ENCODE assay signal across 18 cellular contexts in the genomic region with DNA sequence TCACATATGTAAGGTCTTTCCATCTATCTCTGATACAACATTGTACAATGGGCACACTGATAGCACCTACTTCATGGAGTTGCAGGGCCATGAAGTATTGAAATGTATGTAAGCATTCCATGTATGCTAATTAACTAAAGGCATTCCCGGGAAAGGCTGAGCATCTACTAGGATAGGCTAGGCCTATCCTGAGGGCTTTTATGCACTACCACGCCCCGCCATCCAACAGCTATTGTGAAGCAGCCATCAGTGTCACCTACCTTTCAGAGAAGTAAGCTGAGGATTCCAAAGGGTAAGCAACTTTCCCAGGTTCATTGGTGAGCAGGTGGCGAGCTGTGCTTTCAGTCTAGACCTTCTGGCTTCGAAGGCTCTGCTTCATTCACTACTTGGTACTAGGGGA. TPM values are rescaled to one million over a fixed set of nuclear protein-coding genes. Genes with fewer than 3 reads are reported as not detected.
DNase-seq lines count a peak whose midpoint lies in the region; ATAC-seq, FAIRE-seq and TF ChIP-seq lines count a peak whose summit lies in the region.
"Had no signal": no experiment of that assay in that cellular context is flagged by ENCODE, and none has a peak within 500 bp of the region (broad histone marks: within the 10 kb centered on the region; RNA-seq: fewer than 3 reads in every experiment).

No MANE protein-coding gene starts in this region.

- H3K4me3 ChIP-seq in H7 (ENCODE audit: insufficient read depth, low read depth, low read length) (no peak overlapping the region), spleen (no peak overlapping the region)
- H3K4me3 ChIP-seq: BLaER1, GM12878 had no signal

- H3K9me3 ChIP-seq in spleen, result no peaks in the 10 kb centered on the region
- H3K9me3 ChIP-seq: BLaER1 had no signal

- ATAC-seq in WTC11, result peak; percentile 89
- ATAC-seq: GM12878, HCT116, HepG2 had no signal

- peak; percentile 53 for FAIRE-seq in D721Med (lab: Jason Lieb, UNC)
- FAIRE-seq: GM12878, HepG2 had no signal

- no peak overlapping the region for H3K27ac ChIP-seq in spleen
- H3K27ac ChIP-seq: BLaER1 had no signal

- H3K27me3 ChIP-seq in H7 (ENCODE audit: control insufficient read depth, insufficient read depth, low read length) (no peaks in the 10 kb centered on the region), spleen (replicated peaks in 1 of 7) (peaks cover 0 to 29% (median 0%) of the 10 kb centered on the region in 7 donors)
- H3K27me3 ChIP-seq: BLaER1 had no signal

- no peak for TF ChIP-seq CTCF in D721Med (IDR thresholded peaks at IDR 0.05; ENCODE audit: insufficient read depth, missing control alignments)
- TF ChIP-seq CTCF in WTC11 (IDR thresholded peaks at IDR 0.05), result no peak
- no peak for TF ChIP-seq CTCF in spleen (IDR thresholded peaks at IDR 0.05 in 8 of 11, conservative IDR thresholded peaks at IDR 0.05 in 3 of 11)

- H3K27me3 Mint-ChIP-seq in WTC11 (ENCODE audit: low read depth), result no peaks in the 10 kb centered on the region; the same call in 1 of the 2 replicates

- H3K4me1 ChIP-seq in spleen, result no peaks in the 10 kb centered on the region

- CTCF ChIA-PET in WTC11 (lab: Charles Lee), result interaction anchor here (0.6 to 1.9 kb wide), 2 partner anchors 47 to 224 kb away, joined by 3 to 6 read pairs; partner anchors contain the start of gene NSG2

- no peak overlapping the region; the same call in 1 of the 2 replicates for H3K27ac Mint-ChIP-seq in WTC11
- H3K27ac Mint-ChIP-seq: CD14-positive monocyte; CD4-positive, alpha-beta memory T cell had no signal

- intact Hi-C loops in spleen (cut with DNase I; ENCODE audit: low total_unique reads), result no loop called here

- no peaks in the 10 kb centered on the region for H3K36me3 ChIP-seq in H7 (replicated peaks; ENCODE audit: control insufficient read depth, insufficient read depth, low read length)
- no peaks in the 10 kb centered on the region for H3K36me3 ChIP-seq in spleen
- H3K36me3 ChIP-seq: BLaER1 had no signal

- 66 to 83% (median 80%) methylated on average over 5 of the region's 5 CpGs for WGBS in spleen, 5 donors

- peaks cover 6% of the 10 kb centered on the region; the same call in 1 of the 2 replicates for H3K4me1 Mint-ChIP-seq in WTC11
- H3K4me1 Mint-ChIP-seq: CD14-positive monocyte; CD4-positive, alpha-beta memory T cell had no signal

- no peaks in the 10 kb centered on the region for H3K9me3 Mint-ChIP-seq in WTC11

- no peak overlapping the region for H3K4me3 Mint-ChIP-seq in WTC11
- H3K4me3 Mint-ChIP-seq: CD14-positive monocyte; CD4-positive, alpha-beta memory T cell had no signal

- POLR2A ChIA-PET in WTC11 (lab: Charles Lee), result interaction anchor here (0.6 kb wide), 1 partner anchor 24 kb away, joined by 3 read pairs; no protein-coding TSS in a partner anchor

- TF ChIP-seq POLR2A in spleen (IDR thresholded peaks at IDR 0.05), result no peak

- H3K36me3 Mint-ChIP-seq in WTC11, result no peaks in the 10 kb centered on the region
- H3K36me3 Mint-ChIP-seq: CD14-positive monocyte; CD4-positive, alpha-beta memory T cell had no signal

- no peak for DNase-seq in D721Med (ENCODE audit: insufficient read length, low spot score)
- peak; percentile 69 for DNase-seq in H7
- peak; percentile 41 for DNase-seq in WTC11 (ENCODE audit: low spot score)
- peak; percentile 52 for DNase-seq in iPS-NIHi11 (ENCODE audit: low spot score)
- no peak for DNase-seq in kidney tubule cell (ENCODE audit: low spot score)
- DNase-seq in spleen, result no peak
- no peak for DNase-seq in central memory CD4-positive, alpha-beta T cell
- DNase-seq in foreskin melanocyte, result no peak
- DNase-seq: 8988T; CD4-positive, alpha-beta memory T cell; DMS79 treated with DMSO at 0.1 percent for 48 hours had no signal

TF ChIP-seq in WTC11, 78 proteins besides CTCF, POLR2A, EP300 and RAD21:
- TF ChIP-seq TEAD4 (CRISPR knock-in tag; IDR thresholded peaks at IDR 0.05) (no peak), HMGA2 (CRISPR knock-in tag; IDR thresholded peaks at IDR 0.05) (no peak), ZBTB21 (CRISPR knock-in tag; IDR thresholded peaks at IDR 0.05; ENCODE audit: borderline replicate concordance) (no peak), TCF7 (CRISPR knock-in tag; IDR thresholded peaks at IDR 0.05; ENCODE audit: low read depth) (no peak)
- TF ChIP-seq, protein P1, sequence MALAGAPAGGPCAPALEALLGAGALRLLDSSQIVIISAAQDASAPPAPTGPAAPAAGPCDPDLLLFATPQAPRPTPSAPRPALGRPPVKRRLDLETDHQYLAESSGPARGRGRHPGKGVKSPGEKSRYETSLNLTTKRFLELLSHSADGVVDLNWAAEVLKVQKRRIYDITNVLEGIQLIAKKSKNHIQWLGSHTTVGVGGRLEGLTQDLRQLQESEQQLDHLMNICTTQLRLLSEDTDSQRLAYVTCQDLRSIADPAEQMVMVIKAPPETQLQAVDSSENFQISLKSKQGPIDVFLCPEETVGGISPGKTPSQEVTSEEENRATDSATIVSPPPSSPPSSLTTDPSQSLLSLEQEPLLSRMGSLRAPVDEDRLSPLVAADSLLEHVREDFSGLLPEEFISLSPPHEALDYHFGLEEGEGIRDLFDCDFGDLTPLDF (CRISPR knock-in tag; IDR thresholded peaks at IDR 0.05), result no peak
- TF ChIP-seq, protein P2, sequence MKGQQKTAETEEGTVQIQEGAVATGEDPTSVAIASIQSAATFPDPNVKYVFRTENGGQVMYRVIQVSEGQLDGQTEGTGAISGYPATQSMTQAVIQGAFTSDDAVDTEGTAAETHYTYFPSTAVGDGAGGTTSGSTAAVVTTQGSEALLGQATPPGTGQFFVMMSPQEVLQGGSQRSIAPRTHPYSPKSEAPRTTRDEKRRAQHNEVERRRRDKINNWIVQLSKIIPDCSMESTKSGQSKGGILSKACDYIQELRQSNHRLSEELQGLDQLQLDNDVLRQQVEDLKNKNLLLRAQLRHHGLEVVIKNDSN (CRISPR knock-in tag; IDR thresholded peaks at IDR 0.05), result no peak

RNA-seq across cellular contexts. Expression of gene NSG2, which starts 47.6 kb away (rescaled TPM):
- total RNA-seq in H7 (2014; rRNA removed; shearing (Covaris generic)), result 0.66 and 1.7 TPM in 2 replicates
- total RNA-seq in WTC11 (2021) (0.14 TPM in 1 of 3 replicates, not detected in the others), spleen (under 1 TPM in 2 of 7 donors, not detected in 5; 0.41 to 0.60 TPM)
- polyA plus RNA-seq in spleen, result not detected
- total RNA-seq: CD4-positive, alpha-beta memory T cell; GM12878; H4; HepG2 had no signal
- polyA plus RNA-seq: AG04450; CD14-positive monocyte; CD4-positive, alpha-beta memory T cell had no signal

Comparison
In these comparisons a context has a peak if more than half of its experiments do, and no peak if none do; other contexts are left out.
1. DNase-seq: peak in H7 (single experiment), WTC11 (single experiment) and iPS-NIHi11 (single experiment); none in D721Med (single experiment), kidney tubule cell (single experiment), spleen (single experiment), central memory CD4-positive, alpha-beta T cell (single experiment) and foreskin melanocyte (single experiment).